ENCODE assay signal across 8 cellular contexts in the genomic region with DNA sequence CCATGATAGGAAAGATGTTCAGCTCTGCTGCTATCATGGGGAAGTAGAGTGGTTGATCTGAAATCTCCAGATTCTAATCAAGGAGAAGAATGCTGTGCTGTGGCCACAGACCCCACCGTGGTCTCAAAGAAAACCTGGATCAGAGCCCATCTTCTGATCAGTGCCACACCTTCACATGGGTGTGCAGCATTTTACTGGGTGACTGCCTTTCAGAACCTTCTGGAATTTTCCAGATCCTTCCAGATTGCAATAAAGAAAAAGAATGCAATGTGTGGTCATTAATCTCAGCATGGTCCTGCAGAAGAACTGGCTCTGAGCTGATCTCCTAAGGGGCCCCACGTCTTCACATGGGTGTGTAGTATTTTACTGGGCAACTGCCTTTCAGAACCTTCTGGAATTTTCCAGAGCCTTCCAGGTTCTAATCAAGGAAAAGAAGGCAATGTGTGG. TPM values are rescaled to one million over a fixed set of nuclear protein-coding genes. Genes with fewer than 3 reads are reported as not detected.
DNase-seq lines count a peak whose midpoint lies in the region; ATAC-seq and TF ChIP-seq lines count a peak whose summit lies in the region.

No MANE protein-coding gene starts in this region.

- H3K4me3 ChIP-seq in effector memory CD4-positive, alpha-beta T cell (ENCODE audit: insufficient read depth, low read depth, low read length, poor library complexity, severe bottlenecking) = no peak overlapping the region
- no peak overlapping the region for H3K4me3 ChIP-seq in sigmoid colon

- TF ChIP-seq EP300 in sigmoid colon (IDR thresholded peaks at IDR 0.05) = no peak

- peaks cover 42% of the 10 kb centered on the region for H3K36me3 ChIP-seq in effector memory CD4-positive, alpha-beta T cell (ENCODE audit: control insufficient read depth, insufficient read depth, low read length)
- no peaks in the 10 kb centered on the region for H3K36me3 ChIP-seq in sigmoid colon

- DNase-seq in NCI-H226 (peak; percentile 2), sigmoid colon (no peak), occipital lobe (lab: John Stamatoyannopoulos, UW) (no peak)
- DNase-seq in effector memory CD4-positive, alpha-beta T cell = no peak

- no peak for TF ChIP-seq CTCF in sigmoid colon (IDR thresholded peaks at IDR 0.05)

- peak overlapping the region; percentile 50 for H3K27ac ChIP-seq in effector memory CD4-positive, alpha-beta T cell (ENCODE audit: insufficient read depth, low read length, poor library complexity, severe bottlenecking)
- H3K27ac ChIP-seq in sigmoid colon = peak overlapping the region in 3 of 4 donors; percentile 52 to 73 (median 60)

- no peaks in the 10 kb centered on the region for H3K9me3 ChIP-seq in effector memory CD4-positive, alpha-beta T cell (ENCODE audit: control insufficient read depth, low read length)
- no peaks in the 10 kb centered on the region for H3K9me3 ChIP-seq in sigmoid colon

- intact Hi-C loops in sigmoid colon (cut with DNase I) = no loop called here

- TF ChIP-seq POLR2A in sigmoid colon (IDR thresholded peaks at IDR 0.05) = no peak

- H3K4me1 ChIP-seq in effector memory CD4-positive, alpha-beta T cell (ENCODE audit: control insufficient read depth, insufficient read depth, low read length, poor library complexity, severe bottlenecking) = peaks cover 55% of the 10 kb centered on the region
- H3K4me1 ChIP-seq in sigmoid colon = peaks cover 0 to 9% (median 0%) of the 10 kb centered on the region in 4 donors

- ATAC-seq in GM19372 (IDR thresholded peaks at IDR 0.05; ENCODE audit: low read depth, unreplicated experiment) (peak; percentile 1), GM19035 (IDR thresholded peaks at IDR 0.05; ENCODE audit: unreplicated experiment) (no peak), HG03108 (IDR thresholded peaks at IDR 0.05; ENCODE audit: unreplicated experiment) (no peak), GM19455 (IDR thresholded peaks at IDR 0.05; ENCODE audit: unreplicated experiment) (no peak)

- no peaks in the 10 kb centered on the region for H3K27me3 ChIP-seq in effector memory CD4-positive, alpha-beta T cell (replicated peaks; ENCODE audit: control insufficient read depth, insufficient read depth, low read length, poor library complexity, severe bottlenecking)
- H3K27me3 ChIP-seq in sigmoid colon = no peaks in the 10 kb centered on the region

- WGBS in sigmoid colon, 2 donors = 10 to 50% methylated on average over 2 of the region's 2 CpGs

RNA-seq across cellular contexts. Expression of gene MBP, which starts 17.1 kb away (rescaled TPM):
- 10 to 100 TPM; 24.0 to 30.7 (median 27.4) TPM for total RNA-seq in sigmoid colon
- 10 to 100 TPM; 18.3 to 22.2 (median 20.6) TPM for polyA plus RNA-seq in sigmoid colon
- 5.8 TPM for total RNA-seq in occipital lobe
